In the genomic region with DNA sequence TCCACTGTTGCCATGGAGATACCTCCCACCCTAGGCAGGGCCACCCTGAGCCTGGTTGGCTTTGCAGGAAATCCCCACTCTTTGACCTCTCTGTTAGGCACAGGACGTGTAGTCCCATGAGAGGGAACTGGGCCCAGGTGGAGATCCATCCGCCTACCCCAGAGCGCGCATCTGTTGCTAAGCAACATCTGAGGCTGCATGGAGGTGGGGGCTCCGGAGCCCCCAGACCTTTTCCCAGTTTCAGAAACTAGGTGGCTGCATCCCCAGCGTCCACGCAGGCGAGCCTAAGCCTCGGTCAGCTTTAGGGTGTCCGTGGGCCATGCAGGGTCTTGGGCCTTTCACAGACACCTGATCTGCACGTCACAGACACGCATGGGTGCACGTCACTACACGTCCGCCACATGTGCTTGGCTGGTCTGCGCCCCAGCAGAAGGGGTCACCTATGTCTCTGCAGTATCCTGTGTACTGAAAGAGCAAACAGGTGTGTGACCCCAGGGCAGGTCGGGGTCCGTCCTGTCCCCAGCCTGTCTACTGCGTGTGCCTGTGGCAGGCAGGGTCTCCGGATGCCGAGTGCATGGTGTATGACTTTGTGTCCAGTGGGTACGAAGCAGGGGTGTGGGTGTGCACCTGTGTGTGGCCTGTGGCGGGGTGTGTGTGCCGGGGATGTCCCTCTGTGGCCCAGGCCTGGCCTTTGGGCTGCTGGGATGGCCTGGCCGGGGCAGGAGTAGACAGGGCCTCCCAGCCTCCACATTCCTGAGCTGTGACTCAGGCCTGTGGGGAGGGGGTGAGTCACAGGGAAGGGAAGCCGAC, we compare ENCODE assay signal across 1 cellular context.
TF ChIP-seq lines count a peak whose summit lies in the region.

No MANE protein-coding gene starts in this region.

TF ChIP-seq in HepG2, 621 proteins besides CTCF, POLR2A, EP300 and RAD21 (continued from another document and continues in another):
- TF ChIP-seq, protein P1, sequence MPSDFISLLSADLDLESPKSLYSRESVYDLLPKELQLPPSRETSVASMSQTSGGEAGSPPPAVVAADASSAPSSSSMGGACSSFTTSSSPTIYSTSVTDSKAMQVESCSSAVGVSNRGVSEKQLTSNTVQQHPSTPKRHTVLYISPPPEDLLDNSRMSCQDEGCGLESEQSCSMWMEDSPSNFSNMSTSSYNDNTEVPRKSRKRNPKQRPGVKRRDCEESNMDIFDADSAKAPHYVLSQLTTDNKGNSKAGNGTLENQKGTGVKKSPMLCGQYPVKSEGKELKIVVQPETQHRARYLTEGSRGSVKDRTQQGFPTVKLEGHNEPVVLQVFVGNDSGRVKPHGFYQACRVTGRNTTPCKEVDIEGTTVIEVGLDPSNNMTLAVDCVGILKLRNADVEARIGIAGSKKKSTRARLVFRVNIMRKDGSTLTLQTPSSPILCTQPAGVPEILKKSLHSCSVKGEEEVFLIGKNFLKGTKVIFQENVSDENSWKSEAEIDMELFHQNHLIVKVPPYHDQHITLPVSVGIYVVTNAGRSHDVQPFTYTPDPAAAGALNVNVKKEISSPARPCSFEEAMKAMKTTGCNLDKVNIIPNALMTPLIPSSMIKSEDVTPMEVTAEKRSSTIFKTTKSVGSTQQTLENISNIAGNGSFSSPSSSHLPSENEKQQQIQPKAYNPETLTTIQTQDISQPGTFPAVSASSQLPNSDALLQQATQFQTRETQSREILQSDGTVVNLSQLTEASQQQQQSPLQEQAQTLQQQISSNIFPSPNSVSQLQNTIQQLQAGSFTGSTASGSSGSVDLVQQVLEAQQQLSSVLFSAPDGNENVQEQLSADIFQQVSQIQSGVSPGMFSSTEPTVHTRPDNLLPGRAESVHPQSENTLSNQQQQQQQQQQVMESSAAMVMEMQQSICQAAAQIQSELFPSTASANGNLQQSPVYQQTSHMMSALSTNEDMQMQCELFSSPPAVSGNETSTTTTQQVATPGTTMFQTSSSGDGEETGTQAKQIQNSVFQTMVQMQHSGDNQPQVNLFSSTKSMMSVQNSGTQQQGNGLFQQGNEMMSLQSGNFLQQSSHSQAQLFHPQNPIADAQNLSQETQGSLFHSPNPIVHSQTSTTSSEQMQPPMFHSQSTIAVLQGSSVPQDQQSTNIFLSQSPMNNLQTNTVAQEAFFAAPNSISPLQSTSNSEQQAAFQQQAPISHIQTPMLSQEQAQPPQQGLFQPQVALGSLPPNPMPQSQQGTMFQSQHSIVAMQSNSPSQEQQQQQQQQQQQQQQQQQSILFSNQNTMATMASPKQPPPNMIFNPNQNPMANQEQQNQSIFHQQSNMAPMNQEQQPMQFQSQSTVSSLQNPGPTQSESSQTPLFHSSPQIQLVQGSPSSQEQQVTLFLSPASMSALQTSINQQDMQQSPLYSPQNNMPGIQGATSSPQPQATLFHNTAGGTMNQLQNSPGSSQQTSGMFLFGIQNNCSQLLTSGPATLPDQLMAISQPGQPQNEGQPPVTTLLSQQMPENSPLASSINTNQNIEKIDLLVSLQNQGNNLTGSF (CRISPR knock-in tag; IDR thresholded peaks at IDR 0.05), result no peak
- TF ChIP-seq EHMT2 (IDR thresholded peaks at IDR 0.05; ENCODE audit: borderline replicate concordance, low read depth, low read length) (no peak), STAG1 (CRISPR knock-in tag; IDR thresholded peaks at IDR 0.05) (no peak), DR1 (CRISPR knock-in tag; IDR thresholded peaks at IDR 0.05) (no peak), FOXP1 (IDR thresholded peaks at IDR 0.05) (no peak), FOXP1 (CRISPR knock-in tag; IDR thresholded peaks at IDR 0.05) (no peak; the same call in 1 of the 2 replicates), ZSCAN22 (CRISPR knock-in tag; IDR thresholded peaks at IDR 0.05) (no peak), SALL2 (CRISPR knock-in tag; IDR thresholded peaks at IDR 0.05) (no peak; the same call in 1 of the 2 replicates), SIN3B (IDR thresholded peaks at IDR 0.05; ENCODE audit: low read length) (no peak), NRL (CRISPR knock-in tag; IDR thresholded peaks at IDR 0.05; ENCODE audit: borderline replicate concordance) (no peak), NR1H2 (CRISPR knock-in tag; IDR thresholded peaks at IDR 0.05; ENCODE audit: borderline replicate concordance, low read depth) (no peak), MIER3 (CRISPR knock-in tag; IDR thresholded peaks at IDR 0.05; ENCODE audit: borderline replicate concordance) (peak; percentile 78), SP2 (CRISPR knock-in tag; IDR thresholded peaks at IDR 0.05) (no peak), MED13 (CRISPR knock-in tag; IDR thresholded peaks at IDR 0.05) (no peak), ZNF607 (CRISPR knock-in tag; IDR thresholded peaks at IDR 0.05; ENCODE audit: borderline replicate concordance) (no peak), ZNF256 (CRISPR knock-in tag; conservative IDR thresholded peaks at IDR 0.05) (no peak), ZNF232 (CRISPR knock-in tag; IDR thresholded peaks at IDR 0.05; ENCODE audit: borderline replicate concordance) (no peak; the same call in 1 of the 2 replicates), EED (CRISPR knock-in tag; IDR thresholded peaks at IDR 0.05) (no peak), CENPX (CRISPR knock-in tag; IDR thresholded peaks at IDR 0.05) (no peak), CEBPG (CRISPR knock-in tag; IDR thresholded peaks at IDR 0.05) (no peak), ZNF10 (CRISPR knock-in tag; IDR thresholded peaks at IDR 0.05; ENCODE audit: borderline replicate concordance, low read depth) (no peak), ZNF703 (CRISPR knock-in tag; IDR thresholded peaks at IDR 0.05; ENCODE audit: borderline replicate concordance) (no peak), FOSL1 (CRISPR knock-in tag; IDR thresholded peaks at IDR 0.05; ENCODE audit: borderline replicate concordance) (peak; percentile 99)
- TF ChIP-seq, protein P2, sequence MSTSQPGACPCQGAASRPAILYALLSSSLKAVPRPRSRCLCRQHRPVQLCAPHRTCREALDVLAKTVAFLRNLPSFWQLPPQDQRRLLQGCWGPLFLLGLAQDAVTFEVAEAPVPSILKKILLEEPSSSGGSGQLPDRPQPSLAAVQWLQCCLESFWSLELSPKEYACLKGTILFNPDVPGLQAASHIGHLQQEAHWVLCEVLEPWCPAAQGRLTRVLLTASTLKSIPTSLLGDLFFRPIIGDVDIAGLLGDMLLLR (CRISPR knock-in tag; IDR thresholded peaks at IDR 0.05), result no peak
- TF ChIP-seq, protein P3, sequence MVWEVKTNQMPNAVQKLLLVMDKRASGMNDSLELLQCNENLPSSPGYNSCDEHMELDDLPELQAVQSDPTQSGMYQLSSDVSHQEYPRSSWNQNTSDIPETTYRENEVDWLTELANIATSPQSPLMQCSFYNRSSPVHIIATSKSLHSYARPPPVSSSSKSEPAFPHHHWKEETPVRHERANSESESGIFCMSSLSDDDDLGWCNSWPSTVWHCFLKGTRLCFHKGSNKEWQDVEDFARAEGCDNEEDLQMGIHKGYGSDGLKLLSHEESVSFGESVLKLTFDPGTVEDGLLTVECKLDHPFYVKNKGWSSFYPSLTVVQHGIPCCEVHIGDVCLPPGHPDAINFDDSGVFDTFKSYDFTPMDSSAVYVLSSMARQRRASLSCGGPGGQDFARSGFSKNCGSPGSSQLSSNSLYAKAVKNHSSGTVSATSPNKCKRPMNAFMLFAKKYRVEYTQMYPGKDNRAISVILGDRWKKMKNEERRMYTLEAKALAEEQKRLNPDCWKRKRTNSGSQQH (CRISPR knock-in tag; IDR thresholded peaks at IDR 0.05; ENCODE audit: low read depth), result no peak
- TF ChIP-seq, protein P4, sequence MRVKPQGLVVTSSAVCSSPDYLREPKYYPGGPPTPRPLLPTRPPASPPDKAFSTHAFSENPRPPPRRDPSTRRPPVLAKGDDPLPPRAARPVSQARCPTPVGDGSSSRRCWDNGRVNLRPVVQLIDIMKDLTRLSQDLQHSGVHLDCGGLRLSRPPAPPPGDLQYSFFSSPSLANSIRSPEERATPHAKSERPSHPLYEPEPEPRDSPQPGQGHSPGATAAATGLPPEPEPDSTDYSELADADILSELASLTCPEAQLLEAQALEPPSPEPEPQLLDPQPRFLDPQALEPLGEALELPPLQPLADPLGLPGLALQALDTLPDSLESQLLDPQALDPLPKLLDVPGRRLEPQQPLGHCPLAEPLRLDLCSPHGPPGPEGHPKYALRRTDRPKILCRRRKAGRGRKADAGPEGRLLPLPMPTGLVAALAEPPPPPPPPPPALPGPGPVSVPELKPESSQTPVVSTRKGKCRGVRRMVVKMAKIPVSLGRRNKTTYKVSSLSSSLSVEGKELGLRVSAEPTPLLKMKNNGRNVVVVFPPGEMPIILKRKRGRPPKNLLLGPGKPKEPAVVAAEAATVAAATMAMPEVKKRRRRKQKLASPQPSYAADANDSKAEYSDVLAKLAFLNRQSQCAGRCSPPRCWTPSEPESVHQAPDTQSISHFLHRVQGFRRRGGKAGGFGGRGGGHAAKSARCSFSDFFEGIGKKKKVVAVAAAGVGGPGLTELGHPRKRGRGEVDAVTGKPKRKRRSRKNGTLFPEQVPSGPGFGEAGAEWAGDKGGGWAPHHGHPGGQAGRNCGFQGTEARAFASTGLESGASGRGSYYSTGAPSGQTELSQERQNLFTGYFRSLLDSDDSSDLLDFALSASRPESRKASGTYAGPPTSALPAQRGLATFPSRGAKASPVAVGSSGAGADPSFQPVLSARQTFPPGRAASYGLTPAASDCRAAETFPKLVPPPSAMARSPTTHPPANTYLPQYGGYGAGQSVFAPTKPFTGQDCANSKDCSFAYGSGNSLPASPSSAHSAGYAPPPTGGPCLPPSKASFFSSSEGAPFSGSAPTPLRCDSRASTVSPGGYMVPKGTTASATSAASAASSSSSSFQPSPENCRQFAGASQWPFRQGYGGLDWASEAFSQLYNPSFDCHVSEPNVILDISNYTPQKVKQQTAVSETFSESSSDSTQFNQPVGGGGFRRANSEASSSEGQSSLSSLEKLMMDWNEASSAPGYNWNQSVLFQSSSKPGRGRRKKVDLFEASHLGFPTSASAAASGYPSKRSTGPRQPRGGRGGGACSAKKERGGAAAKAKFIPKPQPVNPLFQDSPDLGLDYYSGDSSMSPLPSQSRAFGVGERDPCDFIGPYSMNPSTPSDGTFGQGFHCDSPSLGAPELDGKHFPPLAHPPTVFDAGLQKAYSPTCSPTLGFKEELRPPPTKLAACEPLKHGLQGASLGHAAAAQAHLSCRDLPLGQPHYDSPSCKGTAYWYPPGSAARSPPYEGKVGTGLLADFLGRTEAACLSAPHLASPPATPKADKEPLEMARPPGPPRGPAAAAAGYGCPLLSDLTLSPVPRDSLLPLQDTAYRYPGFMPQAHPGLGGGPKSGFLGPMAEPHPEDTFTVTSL (CRISPR knock-in tag; IDR thresholded peaks at IDR 0.05; ENCODE audit: borderline replicate concordance), result no peak
- TF ChIP-seq, protein P5, sequence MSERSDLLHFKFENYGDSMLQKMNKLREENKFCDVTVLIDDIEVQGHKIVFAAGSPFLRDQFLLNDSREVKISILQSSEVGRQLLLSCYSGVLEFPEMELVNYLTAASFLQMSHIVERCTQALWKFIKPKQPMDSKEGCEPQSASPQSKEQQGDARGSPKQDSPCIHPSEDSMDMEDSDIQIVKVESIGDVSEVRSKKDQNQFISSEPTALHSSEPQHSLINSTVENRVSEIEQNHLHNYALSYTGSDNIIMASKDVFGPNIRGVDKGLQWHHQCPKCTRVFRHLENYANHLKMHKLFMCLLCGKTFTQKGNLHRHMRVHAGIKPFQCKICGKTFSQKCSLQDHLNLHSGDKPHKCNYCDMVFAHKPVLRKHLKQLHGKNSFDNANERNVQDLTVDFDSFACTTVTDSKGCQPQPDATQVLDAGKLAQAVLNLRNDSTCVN (CRISPR knock-in tag; IDR thresholded peaks at IDR 0.05; ENCODE audit: borderline replicate concordance), result no peak; the same call in 1 of the 2 replicates
- TF ChIP-seq, protein P6, sequence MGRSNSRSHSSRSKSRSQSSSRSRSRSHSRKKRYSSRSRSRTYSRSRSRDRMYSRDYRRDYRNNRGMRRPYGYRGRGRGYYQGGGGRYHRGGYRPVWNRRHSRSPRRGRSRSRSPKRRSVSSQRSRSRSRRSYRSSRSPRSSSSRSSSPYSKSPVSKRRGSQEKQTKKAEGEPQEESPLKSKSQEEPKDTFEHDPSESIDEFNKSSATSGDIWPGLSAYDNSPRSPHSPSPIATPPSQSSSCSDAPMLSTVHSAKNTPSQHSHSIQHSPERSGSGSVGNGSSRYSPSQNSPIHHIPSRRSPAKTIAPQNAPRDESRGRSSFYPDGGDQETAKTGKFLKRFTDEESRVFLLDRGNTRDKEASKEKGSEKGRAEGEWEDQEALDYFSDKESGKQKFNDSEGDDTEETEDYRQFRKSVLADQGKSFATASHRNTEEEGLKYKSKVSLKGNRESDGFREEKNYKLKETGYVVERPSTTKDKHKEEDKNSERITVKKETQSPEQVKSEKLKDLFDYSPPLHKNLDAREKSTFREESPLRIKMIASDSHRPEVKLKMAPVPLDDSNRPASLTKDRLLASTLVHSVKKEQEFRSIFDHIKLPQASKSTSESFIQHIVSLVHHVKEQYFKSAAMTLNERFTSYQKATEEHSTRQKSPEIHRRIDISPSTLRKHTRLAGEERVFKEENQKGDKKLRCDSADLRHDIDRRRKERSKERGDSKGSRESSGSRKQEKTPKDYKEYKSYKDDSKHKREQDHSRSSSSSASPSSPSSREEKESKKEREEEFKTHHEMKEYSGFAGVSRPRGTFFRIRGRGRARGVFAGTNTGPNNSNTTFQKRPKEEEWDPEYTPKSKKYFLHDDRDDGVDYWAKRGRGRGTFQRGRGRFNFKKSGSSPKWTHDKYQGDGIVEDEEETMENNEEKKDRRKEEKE (IDR thresholded peaks at IDR 0.05), result no peak
- TF ChIP-seq, protein P7, sequence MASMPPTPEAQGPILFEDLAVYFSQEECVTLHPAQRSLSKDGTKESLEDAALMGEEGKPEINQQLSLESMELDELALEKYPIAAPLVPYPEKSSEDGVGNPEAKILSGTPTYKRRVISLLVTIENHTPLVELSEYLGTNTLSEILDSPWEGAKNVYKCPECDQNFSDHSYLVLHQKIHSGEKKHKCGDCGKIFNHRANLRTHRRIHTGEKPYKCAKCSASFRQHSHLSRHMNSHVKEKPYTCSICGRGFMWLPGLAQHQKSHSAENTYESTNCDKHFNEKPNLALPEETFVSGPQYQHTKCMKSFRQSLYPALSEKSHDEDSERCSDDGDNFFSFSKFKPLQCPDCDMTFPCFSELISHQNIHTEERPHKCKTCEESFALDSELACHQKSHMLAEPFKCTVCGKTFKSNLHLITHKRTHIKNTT (CRISPR knock-in tag; IDR thresholded peaks at IDR 0.05), result no peak
- TF ChIP-seq, protein P8, sequence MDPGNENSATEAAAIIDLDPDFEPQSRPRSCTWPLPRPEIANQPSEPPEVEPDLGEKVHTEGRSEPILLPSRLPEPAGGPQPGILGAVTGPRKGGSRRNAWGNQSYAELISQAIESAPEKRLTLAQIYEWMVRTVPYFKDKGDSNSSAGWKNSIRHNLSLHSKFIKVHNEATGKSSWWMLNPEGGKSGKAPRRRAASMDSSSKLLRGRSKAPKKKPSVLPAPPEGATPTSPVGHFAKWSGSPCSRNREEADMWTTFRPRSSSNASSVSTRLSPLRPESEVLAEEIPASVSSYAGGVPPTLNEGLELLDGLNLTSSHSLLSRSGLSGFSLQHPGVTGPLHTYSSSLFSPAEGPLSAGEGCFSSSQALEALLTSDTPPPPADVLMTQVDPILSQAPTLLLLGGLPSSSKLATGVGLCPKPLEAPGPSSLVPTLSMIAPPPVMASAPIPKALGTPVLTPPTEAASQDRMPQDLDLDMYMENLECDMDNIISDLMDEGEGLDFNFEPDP (CRISPR knock-in tag; conservative IDR thresholded peaks at IDR 0.05), result no peak
- TF ChIP-seq, protein P9, sequence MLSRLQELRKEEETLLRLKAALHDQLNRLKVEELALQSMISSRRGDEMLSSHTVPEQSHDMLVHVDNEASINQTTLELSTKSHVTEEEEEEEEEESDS (CRISPR knock-in tag; IDR thresholded peaks at IDR 0.05; ENCODE audit: borderline replicate concordance), result no peak
- TF ChIP-seq, protein P10, sequence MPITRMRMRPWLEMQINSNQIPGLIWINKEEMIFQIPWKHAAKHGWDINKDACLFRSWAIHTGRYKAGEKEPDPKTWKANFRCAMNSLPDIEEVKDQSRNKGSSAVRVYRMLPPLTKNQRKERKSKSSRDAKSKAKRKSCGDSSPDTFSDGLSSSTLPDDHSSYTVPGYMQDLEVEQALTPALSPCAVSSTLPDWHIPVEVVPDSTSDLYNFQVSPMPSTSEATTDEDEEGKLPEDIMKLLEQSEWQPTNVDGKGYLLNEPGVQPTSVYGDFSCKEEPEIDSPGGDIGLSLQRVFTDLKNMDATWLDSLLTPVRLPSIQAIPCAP (CRISPR knock-in tag; IDR thresholded peaks at IDR 0.05; ENCODE audit: low read depth), result peak; percentile 31; the same call in 1 of the 2 replicates
